In genomic region chr19:54102421-54103169, GRCh38 we compare ENCODE assay signal across 1 cellular context.
TF ChIP-seq lines count a peak whose summit lies in the region.

TSS of gene NDUFA3 (plus strand) at chr19:54102855. CDS start at chr19:54102879, 24 bp downstream.

TF ChIP-seq in HEK293, 187 proteins besides CTCF, POLR2A, EP300 and RAD21 (continued from another document and continues in another):
- TF ChIP-seq, protein P1, sequence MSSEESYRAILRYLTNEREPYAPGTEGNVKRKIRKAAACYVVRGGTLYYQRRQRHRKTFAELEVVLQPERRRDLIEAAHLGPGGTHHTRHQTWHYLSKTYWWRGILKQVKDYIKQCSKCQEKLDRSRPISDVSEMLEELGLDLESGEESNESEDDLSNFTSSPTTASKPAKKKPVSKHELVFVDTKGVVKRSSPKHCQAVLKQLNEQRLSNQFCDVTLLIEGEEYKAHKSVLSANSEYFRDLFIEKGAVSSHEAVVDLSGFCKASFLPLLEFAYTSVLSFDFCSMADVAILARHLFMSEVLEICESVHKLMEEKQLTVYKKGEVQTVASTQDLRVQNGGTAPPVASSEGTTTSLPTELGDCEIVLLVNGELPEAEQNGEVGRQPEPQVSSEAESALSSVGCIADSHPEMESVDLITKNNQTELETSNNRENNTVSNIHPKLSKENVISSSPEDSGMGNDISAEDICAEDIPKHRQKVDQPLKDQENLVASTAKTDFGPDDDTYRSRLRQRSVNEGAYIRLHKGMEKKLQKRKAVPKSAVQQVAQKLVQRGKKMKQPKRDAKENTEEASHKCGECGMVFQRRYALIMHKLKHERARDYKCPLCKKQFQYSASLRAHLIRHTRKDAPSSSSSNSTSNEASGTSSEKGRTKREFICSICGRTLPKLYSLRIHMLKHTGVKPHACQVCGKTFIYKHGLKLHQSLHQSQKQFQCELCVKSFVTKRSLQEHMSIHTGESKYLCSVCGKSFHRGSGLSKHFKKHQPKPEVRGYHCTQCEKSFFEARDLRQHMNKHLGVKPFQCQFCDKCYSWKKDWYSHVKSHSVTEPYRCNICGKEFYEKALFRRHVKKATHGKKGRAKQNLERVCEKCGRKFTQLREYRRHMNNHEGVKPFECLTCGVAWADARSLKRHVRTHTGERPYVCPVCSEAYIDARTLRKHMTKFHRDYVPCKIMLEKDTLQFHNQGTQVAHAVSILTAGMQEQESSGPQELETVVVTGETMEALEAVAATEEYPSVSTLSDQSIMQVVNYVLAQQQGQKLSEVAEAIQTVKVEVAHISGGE (tag by site-specific recombination; conservative IDR thresholded peaks at IDR 0.05; ENCODE audit: low read depth), result peak; percentile 48; the same call in 1 of the 2 replicates
- TF ChIP-seq ZNF280D (tag by site-specific recombination; IDR thresholded peaks at IDR 0.05) (peak; percentile 9; the same call in 1 of the 2 replicates), GLI4 (tag by site-specific recombination; IDR thresholded peaks at IDR 0.05) (peak; percentile 74; the same call in 1 of the 2 replicates), ZNF521 (tag by site-specific recombination; IDR thresholded peaks at IDR 0.05) (no peak), ZXDB (tag by site-specific recombination; IDR thresholded peaks at IDR 0.05) (peak; percentile 85; the same call in 1 of the 2 replicates), SP3 (tag by site-specific recombination; IDR thresholded peaks at IDR 0.05) (peak; percentile 71), ZNF366 (tag by site-specific recombination; conservative IDR thresholded peaks at IDR 0.05) (no peak), ZNF76 (tag by site-specific recombination; IDR thresholded peaks at IDR 0.05; ENCODE audit: borderline replicate concordance, low read depth) (peak; percentile 97), ZBTB6 (tag by site-specific recombination; IDR thresholded peaks at IDR 0.05) (peak; percentile 48; the same call in 1 of the 2 replicates), PRDM4 (tag by site-specific recombination; IDR thresholded peaks at IDR 0.05) (0 out of 2 replicates have a peak, but pooled peaks have one; percentile 26), ZNF324 (tag by site-specific recombination; IDR thresholded peaks at IDR 0.05) (peak; percentile 82), ZNF501 (tag by site-specific recombination; IDR thresholded peaks at IDR 0.05) (0 out of 2 replicates have a peak, but pooled peaks have one; percentile 41), ZNF426 (tag by site-specific recombination; IDR thresholded peaks at IDR 0.05) (no peak), ZNF335 (tag by site-specific recombination; conservative IDR thresholded peaks at IDR 0.05) (peak; percentile 86), ZNF2 (tag by site-specific recombination; IDR thresholded peaks at IDR 0.05) (peak; percentile 32; the same call in 1 of the 2 replicates), ZNF280C (tag by site-specific recombination; IDR thresholded peaks at IDR 0.05) (no peak), ZNF155 (tag by site-specific recombination; IDR thresholded peaks at IDR 0.05) (no peak), ZNF23 (tag by site-specific recombination; IDR thresholded peaks at IDR 0.05; ENCODE audit: borderline replicate concordance) (no peak), ZSCAN30 (tag by site-specific recombination; IDR thresholded peaks at IDR 0.05) (peak; percentile 84), ZNF416 (tag by site-specific recombination; IDR thresholded peaks at IDR 0.05) (no peak), SP2 (tag by site-specific recombination; IDR thresholded peaks at IDR 0.05) (0 out of 2 replicates have a peak, but pooled peaks have one; percentile 10), ZNF670 (tag by site-specific recombination; IDR thresholded peaks at IDR 0.05; ENCODE audit: low read depth) (no peak), ZNF785 (tag by site-specific recombination; IDR thresholded peaks at IDR 0.05) (peak; percentile 49; the same call in 1 of the 2 replicates), SP7 (tag by site-specific recombination; IDR thresholded peaks at IDR 0.05) (peak; percentile 69), ZNF24 (tag by site-specific recombination; IDR thresholded peaks at IDR 0.05) (0 out of 2 replicates have a peak, but pooled peaks have one; percentile 34), FEZF1 (tag by site-specific recombination; IDR thresholded peaks at IDR 0.05) (no peak), KLF10 (tag by site-specific recombination; IDR thresholded peaks at IDR 0.05) (no peak)
- TF ChIP-seq, protein P2, sequence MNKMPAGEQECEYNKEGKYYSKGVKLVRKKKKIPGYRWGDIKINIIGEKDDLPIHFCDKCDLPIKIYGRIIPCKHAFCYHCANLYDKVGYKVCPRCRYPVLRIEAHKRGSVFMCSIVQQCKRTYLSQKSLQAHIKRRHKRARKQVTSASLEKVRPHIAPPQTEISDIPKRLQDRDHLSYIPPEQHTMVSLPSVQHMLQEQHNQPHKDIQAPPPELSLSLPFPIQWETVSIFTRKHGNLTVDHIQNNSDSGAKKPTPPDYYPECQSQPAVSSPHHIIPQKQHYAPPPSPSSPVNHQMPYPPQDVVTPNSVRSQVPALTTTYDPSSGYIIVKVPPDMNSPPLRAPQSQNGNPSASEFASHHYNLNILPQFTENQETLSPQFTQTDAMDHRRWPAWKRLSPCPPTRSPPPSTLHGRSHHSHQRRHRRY (tag by site-specific recombination; IDR thresholded peaks at IDR 0.05), result no peak
- TF ChIP-seq, protein P3, sequence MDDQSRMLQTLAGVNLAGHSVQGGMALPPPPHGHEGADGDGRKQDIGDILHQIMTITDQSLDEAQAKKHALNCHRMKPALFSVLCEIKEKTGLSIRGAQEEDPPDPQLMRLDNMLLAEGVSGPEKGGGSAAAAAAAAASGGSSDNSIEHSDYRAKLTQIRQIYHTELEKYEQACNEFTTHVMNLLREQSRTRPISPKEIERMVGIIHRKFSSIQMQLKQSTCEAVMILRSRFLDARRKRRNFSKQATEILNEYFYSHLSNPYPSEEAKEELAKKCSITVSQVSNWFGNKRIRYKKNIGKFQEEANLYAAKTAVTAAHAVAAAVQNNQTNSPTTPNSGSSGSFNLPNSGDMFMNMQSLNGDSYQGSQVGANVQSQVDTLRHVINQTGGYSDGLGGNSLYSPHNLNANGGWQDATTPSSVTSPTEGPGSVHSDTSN (CRISPR knock-in tag; IDR thresholded peaks at IDR 0.05), result peak; percentile 87
- TF ChIP-seq, protein P4, sequence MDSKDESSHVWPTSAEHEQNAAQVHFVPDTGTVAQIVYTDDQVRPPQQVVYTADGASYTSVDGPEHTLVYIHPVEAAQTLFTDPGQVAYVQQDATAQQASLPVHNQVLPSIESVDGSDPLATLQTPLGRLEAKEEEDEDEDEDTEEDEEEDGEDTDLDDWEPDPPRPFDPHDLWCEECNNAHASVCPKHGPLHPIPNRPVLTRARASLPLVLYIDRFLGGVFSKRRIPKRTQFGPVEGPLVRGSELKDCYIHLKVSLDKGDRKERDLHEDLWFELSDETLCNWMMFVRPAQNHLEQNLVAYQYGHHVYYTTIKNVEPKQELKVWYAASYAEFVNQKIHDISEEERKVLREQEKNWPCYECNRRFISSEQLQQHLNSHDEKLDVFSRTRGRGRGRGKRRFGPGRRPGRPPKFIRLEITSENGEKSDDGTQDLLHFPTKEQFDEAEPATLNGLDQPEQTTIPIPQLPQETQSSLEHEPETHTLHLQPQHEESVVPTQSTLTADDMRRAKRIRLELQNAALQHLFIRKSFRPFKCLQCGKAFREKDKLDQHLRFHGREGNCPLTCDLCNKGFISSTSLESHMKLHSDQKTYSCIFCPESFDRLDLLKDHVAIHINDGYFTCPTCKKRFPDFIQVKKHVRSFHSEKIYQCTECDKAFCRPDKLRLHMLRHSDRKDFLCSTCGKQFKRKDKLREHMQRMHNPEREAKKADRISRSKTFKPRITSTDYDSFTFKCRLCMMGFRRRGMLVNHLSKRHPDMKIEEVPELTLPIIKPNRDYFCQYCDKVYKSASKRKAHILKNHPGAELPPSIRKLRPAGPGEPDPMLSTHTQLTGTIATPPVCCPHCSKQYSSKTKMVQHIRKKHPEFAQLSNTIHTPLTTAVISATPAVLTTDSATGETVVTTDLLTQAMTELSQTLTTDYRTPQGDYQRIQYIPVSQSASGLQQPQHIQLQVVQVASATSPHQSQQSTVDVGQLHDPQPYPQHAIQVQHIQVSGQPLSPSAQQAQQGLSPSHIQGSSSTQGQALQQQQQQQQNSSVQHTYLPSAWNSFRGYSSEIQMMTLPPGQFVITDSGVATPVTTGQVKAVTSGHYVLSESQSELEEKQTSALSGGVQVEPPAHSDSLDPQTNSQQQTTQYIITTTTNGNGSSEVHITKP (tag by site-specific recombination; IDR thresholded peaks at IDR 0.05), result peak; percentile 82; the same call in 1 of the 2 replicates
- TF ChIP-seq, protein P5, sequence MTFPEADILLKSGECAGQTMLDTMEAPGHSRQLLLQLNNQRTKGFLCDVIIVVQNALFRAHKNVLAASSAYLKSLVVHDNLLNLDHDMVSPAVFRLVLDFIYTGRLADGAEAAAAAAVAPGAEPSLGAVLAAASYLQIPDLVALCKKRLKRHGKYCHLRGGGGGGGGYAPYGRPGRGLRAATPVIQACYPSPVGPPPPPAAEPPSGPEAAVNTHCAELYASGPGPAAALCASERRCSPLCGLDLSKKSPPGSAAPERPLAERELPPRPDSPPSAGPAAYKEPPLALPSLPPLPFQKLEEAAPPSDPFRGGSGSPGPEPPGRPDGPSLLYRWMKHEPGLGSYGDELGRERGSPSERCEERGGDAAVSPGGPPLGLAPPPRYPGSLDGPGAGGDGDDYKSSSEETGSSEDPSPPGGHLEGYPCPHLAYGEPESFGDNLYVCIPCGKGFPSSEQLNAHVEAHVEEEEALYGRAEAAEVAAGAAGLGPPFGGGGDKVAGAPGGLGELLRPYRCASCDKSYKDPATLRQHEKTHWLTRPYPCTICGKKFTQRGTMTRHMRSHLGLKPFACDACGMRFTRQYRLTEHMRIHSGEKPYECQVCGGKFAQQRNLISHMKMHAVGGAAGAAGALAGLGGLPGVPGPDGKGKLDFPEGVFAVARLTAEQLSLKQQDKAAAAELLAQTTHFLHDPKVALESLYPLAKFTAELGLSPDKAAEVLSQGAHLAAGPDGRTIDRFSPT (tag by site-specific recombination; IDR thresholded peaks at IDR 0.05), result peak; percentile 69
- TF ChIP-seq, protein P6, sequence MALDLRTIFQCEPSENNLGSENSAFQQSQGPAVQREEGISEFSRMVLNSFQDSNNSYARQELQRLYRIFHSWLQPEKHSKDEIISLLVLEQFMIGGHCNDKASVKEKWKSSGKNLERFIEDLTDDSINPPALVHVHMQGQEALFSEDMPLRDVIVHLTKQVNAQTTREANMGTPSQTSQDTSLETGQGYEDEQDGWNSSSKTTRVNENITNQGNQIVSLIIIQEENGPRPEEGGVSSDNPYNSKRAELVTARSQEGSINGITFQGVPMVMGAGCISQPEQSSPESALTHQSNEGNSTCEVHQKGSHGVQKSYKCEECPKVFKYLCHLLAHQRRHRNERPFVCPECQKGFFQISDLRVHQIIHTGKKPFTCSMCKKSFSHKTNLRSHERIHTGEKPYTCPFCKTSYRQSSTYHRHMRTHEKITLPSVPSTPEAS (tag by site-specific recombination; IDR thresholded peaks at IDR 0.05), result no peak
